11 cellular contexts compared by ENCODE assay signal in genomic region chr1:166763318-166763717, GRCh38.
"Had no signal": no experiment of that assay in that cellular context is flagged by ENCODE, and none has a peak within 500 bp of the region (broad histone marks: within the 10 kb centered on the region; RNA-seq: fewer than 3 reads in every experiment).

No MANE protein-coding gene starts in this region.

- ATAC-seq: GM23338, HCT116 had no signal

- H3K4me1 ChIP-seq: HAP-1 had no signal

- H3K27ac ChIP-seq: GM23248 had no signal

- H3K4me3 ChIP-seq: GM23248, GM23338, HAP-1 had no signal

- FAIRE-seq: H1, H54 had no signal

- DNase-seq: GM23248, GOT3, H7, H9, HCEC 1CT, HFFc6 had no signal

- H3K9me3 ChIP-seq: HAP-1 had no signal

- H3K36me3 ChIP-seq: HAP-1 had no signal
